ENCODE assay signal across 21 cellular contexts in the genomic region with DNA sequence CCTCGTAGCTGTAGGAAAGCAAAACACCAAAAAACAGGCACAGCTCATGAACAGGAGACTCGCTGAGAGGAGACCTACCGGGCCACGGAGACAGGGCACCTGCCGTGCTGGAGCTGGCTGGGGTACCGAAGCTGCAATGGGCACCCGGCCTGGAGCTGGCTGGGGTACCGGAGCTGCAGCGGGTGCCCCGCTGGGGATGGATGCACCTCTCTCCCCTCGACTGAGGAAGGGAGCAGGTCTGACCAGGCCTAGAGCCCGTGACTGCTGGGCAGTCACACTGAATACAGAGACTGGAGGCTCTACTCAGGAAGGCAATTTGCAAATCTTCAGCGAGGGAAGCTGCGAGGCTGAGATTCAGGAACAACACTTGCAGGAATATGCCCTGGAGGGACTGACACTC. TPM values are rescaled to one million over a fixed set of nuclear protein-coding genes. Genes with fewer than 3 reads are reported as not detected.
DNase-seq lines count a peak whose midpoint lies in the region; ATAC-seq, FAIRE-seq and TF ChIP-seq lines count a peak whose summit lies in the region.
"Had no signal": no experiment of that assay in that cellular context is flagged by ENCODE, and none has a peak within 500 bp of the region (broad histone marks: within the 10 kb centered on the region; RNA-seq: fewer than 3 reads in every experiment).

No MANE protein-coding gene starts in this region.

- H3K4me1 Mint-ChIP-seq in nephron progenitor cell = peaks cover 11% of the 10 kb centered on the region
- H3K4me1 Mint-ChIP-seq: naive thymus-derived CD8-positive, alpha-beta T cell; stimulated activated naive B cell treated with anti-CD40 and anti-IgM and Interleukin-4, amounts not matched to agents 10 μg/mL and 1 μg/mL and 100 μg/mL, for 72 hours; T-helper 17 cell; WTC11 had no signal

- no peak for ATAC-seq in HG02870 (IDR thresholded peaks at IDR 0.05; ENCODE audit: unreplicated experiment)
- ATAC-seq: activated T-cell treated with anti-CD3 and anti-CD28 coated beads, Interleukin-2, amount 50 U/mL, for 4 hours; naive thymus-derived CD8-positive, alpha-beta T cell; Panc1; stimulated activated naive B cell treated with anti-CD40 and anti-IgM and Interleukin-4, amounts not matched to agents 10 μg/mL and 1 μg/mL and 100 μg/mL, for 72 hours; T-helper 17 cell; WTC11 had no signal

- FAIRE-seq in urothelium cell line (lab: Jason Lieb, UNC) = peak; percentile 9
- FAIRE-seq: H1 had no signal

- H3K9me3 Mint-ChIP-seq in nephron progenitor cell = no peaks in the 10 kb centered on the region
- H3K9me3 Mint-ChIP-seq: activated T-cell treated with anti-CD3 and anti-CD28 coated beads, Interleukin-2, amount 50 U/mL, for 4 hours; naive thymus-derived CD8-positive, alpha-beta T cell; stimulated activated naive B cell treated with anti-CD40 and anti-IgM and Interleukin-4, amounts not matched to agents 10 μg/mL and 1 μg/mL and 100 μg/mL, for 72 hours; WTC11 had no signal

- H3K27ac Mint-ChIP-seq in nephron progenitor cell = peak overlapping the region; percentile 72
- H3K27ac Mint-ChIP-seq: naive thymus-derived CD8-positive, alpha-beta T cell; stimulated activated naive B cell treated with anti-CD40 and anti-IgM and Interleukin-4, amounts not matched to agents 10 μg/mL and 1 μg/mL and 100 μg/mL, for 72 hours; T-helper 17 cell; WTC11 had no signal

- TF ChIP-seq CTCF in nephron progenitor cell (IDR thresholded peaks at IDR 0.05) = no peak

- no peaks in the 10 kb centered on the region for H3K36me3 Mint-ChIP-seq in nephron progenitor cell (ENCODE audit: low read depth)
- H3K36me3 Mint-ChIP-seq: WTC11 had no signal

- H3K4me3 Mint-ChIP-seq in nephron progenitor cell = no peak overlapping the region
- H3K4me3 Mint-ChIP-seq: activated T-cell treated with anti-CD3 and anti-CD28 coated beads, Interleukin-2, amount 50 U/mL, for 4 hours; naive thymus-derived CD8-positive, alpha-beta T cell; stimulated activated naive B cell treated with anti-CD40 and anti-IgM and Interleukin-4, amounts not matched to agents 10 μg/mL and 1 μg/mL and 100 μg/mL, for 72 hours; T-helper 17 cell; WTC11 had no signal

- peak; percentile 17 for DNase-seq in activated CD8-positive, alpha-beta memory T cell treated with anti-CD3 and anti-CD28 coated beads for 24 hours
- no peak for DNase-seq in activated CD8-positive, alpha-beta memory T cell treated with anti-CD3 and anti-CD28 coated beads, Interleukin-2, amount 50 U/mL, for 4 hours
- DNase-seq in activated CD8-positive, alpha-beta memory T cell treated with anti-CD3 and anti-CD28 coated beads, Interleukin-2, amount 50 U/mL, for 48 hours = peak; percentile 28
- no peak for DNase-seq in nephron progenitor cell
- DNase-seq in urothelium cell line (ENCODE audit: low spot score) = no peak
- DNase-seq in mucosa of gallbladder (ENCODE audit: low spot score) = no peak
- no peak for DNase-seq in stimulated activated CD4-positive, alpha-beta T cell treated with anti-CD3 and anti-CD28 coated beads, Interleukin-15, amount 100 ng/mL, for 24 hours
- DNase-seq: activated CD4-positive, alpha-beta T cell treated with anti-CD3 and anti-CD28 coated beads, Interleukin-2, amount 50 U/mL, for 4 hours; activated naive CD4-positive, alpha-beta T cell treated with Interleukin-2 at 50 U/mL for 16 hours; activated T-cell treated with anti-CD3 and anti-CD28 coated beads, Interleukin-2, amount 50 U/mL, for 4 hours; Caco-2; Kasumi-1; naive thymus-derived CD8-positive, alpha-beta T cell; NCI-H1930; stimulated activated CD4-positive, alpha-beta T cell treated with anti-CD3 and anti-CD28 coated beads, Interleukin-2, amount 100 ng/mL, for 24 hours; stimulated activated naive B cell treated with anti-CD40 and anti-IgM and Interleukin-4, amounts not matched to agents 10 μg/mL and 1 μg/mL and 100 μg/mL, for 72 hours; T-helper 17 cell had no signal

- peaks cover 14% of the 10 kb centered on the region for H3K27me3 Mint-ChIP-seq in nephron progenitor cell (ENCODE audit: low read depth, poor library complexity)

RNA-seq across cellular contexts. Expression of a gene that starts 27.7 kb away (rescaled TPM):
- 119 TPM for total RNA-seq in mucosa of gallbladder

Comparison
In these comparisons a context has a peak if more than half of its experiments do, and no peak if none do; other contexts are left out.
1. DNase-seq: peak in activated CD8-positive, alpha-beta memory T cell treated with anti-CD3 and anti-CD28 coated beads for 24 hours (single experiment) and activated CD8-positive, alpha-beta memory T cell treated with anti-CD3 and anti-CD28 coated beads, Interleukin-2, amount 50 U/mL, for 48 hours (single experiment); none in activated CD8-positive, alpha-beta memory T cell treated with anti-CD3 and anti-CD28 coated beads, Interleukin-2, amount 50 U/mL, for 4 hours (single experiment), nephron progenitor cell (single experiment), urothelium cell line (single experiment), mucosa of gallbladder (single experiment) and stimulated activated CD4-positive, alpha-beta T cell treated with anti-CD3 and anti-CD28 coated beads, Interleukin-15, amount 100 ng/mL, for 24 hours (single experiment).